ENCODE assay signal across 9 cellular contexts in genomic region chr1:161037661-161038522, GRCh38. TPM values are rescaled to one million over a fixed set of nuclear protein-coding genes. Genes with fewer than 3 reads are reported as not detected.
DNase-seq lines count a peak whose midpoint lies in the region; ATAC-seq, FAIRE-seq and TF ChIP-seq lines count a peak whose summit lies in the region.
"Had no signal": no experiment of that assay in that cellular context is flagged by ENCODE, and none has a peak within 500 bp of the region (broad histone marks: within the 10 kb centered on the region; RNA-seq: fewer than 3 reads in every experiment).

No MANE protein-coding gene starts in this region.

- H3K27me3 ChIP-seq in gastrocnemius medialis, result no peaks in the 10 kb centered on the region

- no peak for DNase-seq in GM12891 (ENCODE audit: insufficient read length, low spot score)
- no peak for DNase-seq in T-cell
- no peak for DNase-seq in left cardiac atrium
- DNase-seq in gastrocnemius medialis, result no peak
- DNase-seq in occipital lobe (lab: John Stamatoyannopoulos, UW), result no peak
- no peak for DNase-seq in SW480 (ENCODE audit: low spot score)
- DNase-seq in NCI-H82 treated with DMSO at 0.1 percent for 48 hours (lab: John Stamatoyannopoulos, UW; ENCODE audit: unreplicated experiment), result no peak

- peaks cover 43 to 48% (median 47%) of the 10 kb centered on the region in 3 donors for H3K4me1 Mint-ChIP-seq in T-cell

- peaks cover 0 to 43% of the 10 kb centered on the region in 2 donors for H3K36me3 ChIP-seq in gastrocnemius medialis

- H3K27me3 Mint-ChIP-seq in T-cell, result no peaks in the 10 kb centered on the region

- no peaks in the 10 kb centered on the region for H3K9me3 ChIP-seq in gastrocnemius medialis

- POLR2A ChIA-PET in T-cell (lab: Charles Lee), result interaction anchor here in 1 of 2 donors (1.9 kb wide), 1 partner anchor 17 kb away, joined by 7 read pairs; the partner anchor contains the start of gene F11R

- H3K4me3 Mint-ChIP-seq in T-cell, result peak overlapping the region; percentile 88 to 90 (median 89)

- peak overlapping the region; percentile 53 to 68 (median 62) for H3K4me3 ChIP-seq in gastrocnemius medialis

- peaks cover 34% of the 10 kb centered on the region for H3K36me3 Mint-ChIP-seq in T-cell

- ATAC-seq in T-cell (replicated peaks in 1 of 4) (no peak), left cardiac atrium (peak; percentile 4 to 13), gastrocnemius medialis (peak in 1 of 2 donors; percentile 14), GM19395 (IDR thresholded peaks at IDR 0.05; ENCODE audit: unreplicated experiment) (no peak)

- TF ChIP-seq POLR2A in GM12891 (IDR thresholded peaks at IDR 0.05; ENCODE audit: low read depth, low read length), result no peak
- TF ChIP-seq POLR2A in gastrocnemius medialis (IDR thresholded peaks at IDR 0.05), result no peak

- no peak for FAIRE-seq in GM12891 (lab: Jason Lieb, UNC)

- TF ChIP-seq CTCF in gastrocnemius medialis (IDR thresholded peaks at IDR 0.05 in 4 of 5, conservative IDR thresholded peaks at IDR 0.05 in 1 of 5), result no peak

- in situ Hi-C loops in gastrocnemius medialis (cut with MboI; ENCODE audit: low sequenced_read_pairs in 4 of 4), result no loop called here

- intact Hi-C loops in left cardiac atrium (cut with DNase I) (no loop called here), gastrocnemius medialis (cut with DNase I; ENCODE audit: low total_unique reads) (no loop called here)

- H3K27ac ChIP-seq in gastrocnemius medialis, result no peak overlapping the region

- H3K4me1 ChIP-seq in gastrocnemius medialis, result peaks cover 0 to 5% of the 10 kb centered on the region in 2 donors

- peak overlapping the region; percentile 95 for H3K27ac Mint-ChIP-seq in T-cell

- CTCF ChIA-PET in T-cell (lab: Charles Lee), result interaction anchor here (0.9 to 5.1 kb wide), 5 partner anchors 17 to 60 kb away, joined by 3 to 25 read pairs (median 10); partner anchors contain the start of genes KLHDC9 (in 2 of the 2) and F11R (in 1 of the 2)

- no peaks in the 10 kb centered on the region for H3K9me3 Mint-ChIP-seq in T-cell

TF ChIP-seq in GM12891, 5 proteins besides CTCF, POLR2A, EP300 and RAD21:
- TF ChIP-seq POU2F2 (IDR thresholded peaks at IDR 0.05; ENCODE audit: low read depth, low read length) (no peak), SPI1 (IDR thresholded peaks at IDR 0.05; ENCODE audit: low read depth, low read length) (peak; percentile 55)

RNA-seq across cellular contexts. Expression of gene TSTD1, which starts 0.9 kb away (rescaled TPM):
- polyA plus RNA-seq in GM12891 (2012; ENCODE audit: low read depth, missing spikeins), result 157 TPM
- total RNA-seq in T-cell, result 100 to 1,000 TPM in 2 of 5 donors, 10 to 100 TPM in 3; 39.9 to 130 (median 94.8) TPM
- total RNA-seq in left cardiac atrium, result 10 to 100 TPM; 21.6 to 23.5 TPM
- 10 to 100 TPM in 3 of 4 donors, 1 to 10 TPM in 1; 8.6 to 52.6 (median 16.8) TPM for total RNA-seq in gastrocnemius medialis
- 42.6 TPM for total RNA-seq in occipital lobe

RNA-seq across cellular contexts. Expression of gene USF1, which starts 7.9 kb away (rescaled TPM):
- polyA plus RNA-seq in GM12891 (2012; ENCODE audit: low read depth, missing spikeins), result 47.6 TPM
- total RNA-seq in T-cell, result 10 to 100 TPM; 65.4 to 96.1 (median 92.2) TPM
- total RNA-seq in left cardiac atrium, result 10 to 100 TPM; 33.7 to 34.4 TPM
- 10 to 100 TPM; 41.9 to 55.1 (median 49.1) TPM for total RNA-seq in gastrocnemius medialis
- 131 TPM for total RNA-seq in occipital lobe

RNA-seq across cellular contexts. Expression of gene F11R, which starts 16.9 kb away (rescaled TPM):
- 27.8 TPM for polyA plus RNA-seq in GM12891 (2012; ENCODE audit: low read depth, missing spikeins)
- total RNA-seq in T-cell, result 10 to 100 TPM; 14.6 to 21.0 (median 18.7) TPM
- total RNA-seq in left cardiac atrium, result 10 to 100 TPM; 16.4 to 18.0 TPM
- total RNA-seq in gastrocnemius medialis, result 1 to 10 TPM; 3.1 to 6.0 (median 5.3) TPM
- 10.9 TPM for total RNA-seq in occipital lobe

RNA-seq across cellular contexts. Expression of gene ARHGAP30, which starts 31.8 kb away (rescaled TPM):
- 78.2 TPM for polyA plus RNA-seq in GM12891 (2012; ENCODE audit: low read depth, missing spikeins)
- total RNA-seq in T-cell, result 100 to 1,000 TPM; 193 to 299 (median 279) TPM
- 10 to 100 TPM in 1 of 2 donors, 1 to 10 TPM in 1; 7.4 to 10.0 TPM for total RNA-seq in left cardiac atrium
- 1 to 10 TPM in 2 of 4 donors, under 1 TPM in 2; 0.61 to 1.6 (median 1.0) TPM for total RNA-seq in gastrocnemius medialis
- 1.7 TPM for total RNA-seq in occipital lobe
- total RNA-seq: renal cortical epithelial cell had no signal

RNA-seq across cellular contexts. Expression of gene NECTIN4, which starts 51.5 kb away (rescaled TPM):
- 0.28 TPM for polyA plus RNA-seq in GM12891 (2012; ENCODE audit: low read depth, missing spikeins)
- total RNA-seq in T-cell (under 1 TPM in 1 of 5 donors, not detected in 4; 0.06 TPM), left cardiac atrium (under 1 TPM in 1 of 2 donors, not detected in 1; 0.08 TPM), gastrocnemius medialis (not detected), occipital lobe (not detected)

Comparison
In these comparisons a context has a peak if more than half of its experiments do, and no peak if none do; other contexts are left out.
1. ATAC-seq: peak in left cardiac atrium (2 of 2); none in T-cell (0 of 4) and GM19395 (single experiment).